Comparison of ENCODE assay signal across 17 cellular contexts in genomic region chr6:168100011-168100802, GRCh38. TPM values are rescaled to one million over a fixed set of nuclear protein-coding genes. Genes with fewer than 3 reads are reported as not detected.
A peak's percentile ranks its signal among the peaks of the same experiment; 100 is the strongest.
DNase-seq lines count a peak whose midpoint lies in the region; ATAC-seq and TF ChIP-seq lines count a peak whose summit lies in the region.
"Had no signal": no experiment of that assay in that cellular context is flagged by ENCODE, and none has a peak within 500 bp of the region (broad histone marks: within the 10 kb centered on the region; RNA-seq: fewer than 3 reads in every experiment).

No MANE protein-coding gene starts in this region.

- H3K36me3 Mint-ChIP-seq in activated naive CD4-positive, alpha-beta T cell treated with anti-CD3 and anti-CD28 coated beads for 36 hours (ENCODE audit: low read depth) = no peaks in the 10 kb centered on the region
- H3K36me3 Mint-ChIP-seq: CD4-positive, CD25-positive, alpha-beta regulatory T cell had no signal

- H3K27me3 Mint-ChIP-seq in activated naive CD4-positive, alpha-beta T cell treated with anti-CD3 and anti-CD28 coated beads for 36 hours (ENCODE audit: low read depth) = peaks cover 49% of the 10 kb centered on the region

- H3K4me1 ChIP-seq in lower lobe of right lung (no peaks in the 10 kb centered on the region), spleen (peaks cover 0 to 23% (median 12%) of the 10 kb centered on the region in 6 donors)

- intact Hi-C loops in activated naive CD4-positive, alpha-beta T cell treated with anti-CD3 and anti-CD28 coated beads for 36 hours (cut with micrococcal nuclease) = no loop called here
- intact Hi-C loops in lower lobe of right lung (cut with DNase I) = no loop called here
- intact Hi-C loops in spleen (cut with DNase I; ENCODE audit: low total_unique reads) = no loop called here

- no peaks in the 10 kb centered on the region for H3K27me3 ChIP-seq in H7 (ENCODE audit: control insufficient read depth, insufficient read depth, low read length)
- H3K27me3 ChIP-seq in lower lobe of right lung (ENCODE audit: low read depth) = peaks cover 49% of the 10 kb centered on the region
- H3K27me3 ChIP-seq in spleen (replicated peaks in 1 of 7) = peaks cover 0 to 73% (median 19%) of the 10 kb centered on the region in 7 donors

- H3K27ac Mint-ChIP-seq in activated naive CD4-positive, alpha-beta T cell treated with anti-CD3 and anti-CD28 coated beads for 36 hours = no peak overlapping the region
- H3K27ac Mint-ChIP-seq: CD4-positive, CD25-positive, alpha-beta regulatory T cell had no signal

- CTCF ChIA-PET in activated naive CD4-positive, alpha-beta T cell treated with anti-CD3 and anti-CD28 coated beads for 36 hours (lab: Charles Lee) = no interaction called here

- no peak for TF ChIP-seq POLR2A in spleen (IDR thresholded peaks at IDR 0.05)

- H3K36me3 ChIP-seq in H7 (replicated peaks; ENCODE audit: control insufficient read depth, insufficient read depth, low read length) (no peaks in the 10 kb centered on the region), lower lobe of right lung (no peaks in the 10 kb centered on the region), spleen (no peaks in the 10 kb centered on the region)
- H3K36me3 ChIP-seq: BLaER1 had no signal

- H3K27ac ChIP-seq in lower lobe of right lung (no peak overlapping the region), spleen (no peak overlapping the region)
- H3K27ac ChIP-seq: BLaER1 had no signal

- H3K4me3 ChIP-seq in H7 (ENCODE audit: insufficient read depth, low read depth, low read length) (no peak overlapping the region), lower lobe of right lung (no peak overlapping the region), spleen (no peak overlapping the region)
- H3K4me3 ChIP-seq: BLaER1 had no signal

- 78 to 83% (median 79%) methylated on average over 21 to 26 of the region's 26 CpGs for WGBS in spleen, 5 donors

- H3K4me1 Mint-ChIP-seq in activated naive CD4-positive, alpha-beta T cell treated with anti-CD3 and anti-CD28 coated beads for 36 hours (ENCODE audit: low read depth) = no peaks in the 10 kb centered on the region
- H3K4me1 Mint-ChIP-seq: CD4-positive, CD25-positive, alpha-beta regulatory T cell had no signal

- no peak for TF ChIP-seq CTCF in lower lobe of right lung (IDR thresholded peaks at IDR 0.05)
- TF ChIP-seq CTCF in spleen (IDR thresholded peaks at IDR 0.05 in 8 of 11, conservative IDR thresholded peaks at IDR 0.05 in 3 of 11) = no peak

- no peak overlapping the region for H3K4me3 Mint-ChIP-seq in activated naive CD4-positive, alpha-beta T cell treated with anti-CD3 and anti-CD28 coated beads for 36 hours
- H3K4me3 Mint-ChIP-seq: CD4-positive, CD25-positive, alpha-beta regulatory T cell had no signal

- no peaks in the 10 kb centered on the region for H3K9me3 ChIP-seq in lower lobe of right lung
- H3K9me3 ChIP-seq in spleen = no peaks in the 10 kb centered on the region
- H3K9me3 ChIP-seq: BLaER1 had no signal

- no peaks in the 10 kb centered on the region for H3K9me3 Mint-ChIP-seq in activated naive CD4-positive, alpha-beta T cell treated with anti-CD3 and anti-CD28 coated beads for 36 hours

- ATAC-seq in lower lobe of right lung (no peak), HG03045 (IDR thresholded peaks at IDR 0.05; ENCODE audit: unreplicated experiment) (no peak), HG03196 (IDR thresholded peaks at IDR 0.05; ENCODE audit: unreplicated experiment) (no peak)
- ATAC-seq: HCT116 had no signal

- DNase-seq in activated naive CD4-positive, alpha-beta T cell treated with anti-CD3 and anti-CD28 coated beads, Interleukin-2, amount 50 U/mL, for 16 hours = peak; percentile 1
- DNase-seq in activated naive CD4-positive, alpha-beta T cell treated with anti-CD3 and anti-CD28 coated beads for 36 hours = no peak
- DNase-seq in H7 (peak; percentile 62), lower lobe of right lung (peak; percentile 35), spleen (peak; percentile 66), NCI-H1105 treated with DMSO at 0.1 percent for 48 hours (lab: John Stamatoyannopoulos, UW) (no peak)
- DNase-seq: 8988T; AML-193; CD4-positive, CD25-positive, alpha-beta regulatory T cell; DMS53; GF-D8 had no signal

RNA-seq across cellular contexts. Expression of gene FRMD1, which starts 21.2 kb away (rescaled TPM):
- total RNA-seq in activated naive CD4-positive, alpha-beta T cell treated with anti-CD3 and anti-CD28 coated beads for 36 hours = not detected
- total RNA-seq in H7 (2014; rRNA removed; shearing (Covaris generic)) = 0.11 TPM in 1 of 2 replicates, not detected in the other
- not detected for total RNA-seq in lower lobe of right lung
- total RNA-seq in spleen = 1 to 10 TPM in 6 of 7 donors, under 1 TPM in 1; 0.59 to 9.5 (median 1.5) TPM
- 1 to 10 TPM in 1 of 3 donors, under 1 TPM in 2; 0.14 to 3.1 (median 0.33) TPM for polyA plus RNA-seq in spleen
- total RNA-seq: CD4-positive, CD25-positive, alpha-beta regulatory T cell; H4; HT-29 had no signal
- polyA plus RNA-seq: CD4-positive, CD25-positive, alpha-beta regulatory T cell had no signal

Comparison
In these comparisons a context has a peak if more than half of its experiments do, and no peak if none do; other contexts are left out.
1. DNase-seq: peak in activated naive CD4-positive, alpha-beta T cell treated with anti-CD3 and anti-CD28 coated beads, Interleukin-2, amount 50 U/mL, for 16 hours (single experiment), H7 (single experiment), lower lobe of right lung (single experiment) and spleen (single experiment); none in activated naive CD4-positive, alpha-beta T cell treated with anti-CD3 and anti-CD28 coated beads for 36 hours (single experiment) and NCI-H1105 treated with DMSO at 0.1 percent for 48 hours (single experiment).